ENCODE assay signal across 10 cellular contexts in the genomic region with DNA sequence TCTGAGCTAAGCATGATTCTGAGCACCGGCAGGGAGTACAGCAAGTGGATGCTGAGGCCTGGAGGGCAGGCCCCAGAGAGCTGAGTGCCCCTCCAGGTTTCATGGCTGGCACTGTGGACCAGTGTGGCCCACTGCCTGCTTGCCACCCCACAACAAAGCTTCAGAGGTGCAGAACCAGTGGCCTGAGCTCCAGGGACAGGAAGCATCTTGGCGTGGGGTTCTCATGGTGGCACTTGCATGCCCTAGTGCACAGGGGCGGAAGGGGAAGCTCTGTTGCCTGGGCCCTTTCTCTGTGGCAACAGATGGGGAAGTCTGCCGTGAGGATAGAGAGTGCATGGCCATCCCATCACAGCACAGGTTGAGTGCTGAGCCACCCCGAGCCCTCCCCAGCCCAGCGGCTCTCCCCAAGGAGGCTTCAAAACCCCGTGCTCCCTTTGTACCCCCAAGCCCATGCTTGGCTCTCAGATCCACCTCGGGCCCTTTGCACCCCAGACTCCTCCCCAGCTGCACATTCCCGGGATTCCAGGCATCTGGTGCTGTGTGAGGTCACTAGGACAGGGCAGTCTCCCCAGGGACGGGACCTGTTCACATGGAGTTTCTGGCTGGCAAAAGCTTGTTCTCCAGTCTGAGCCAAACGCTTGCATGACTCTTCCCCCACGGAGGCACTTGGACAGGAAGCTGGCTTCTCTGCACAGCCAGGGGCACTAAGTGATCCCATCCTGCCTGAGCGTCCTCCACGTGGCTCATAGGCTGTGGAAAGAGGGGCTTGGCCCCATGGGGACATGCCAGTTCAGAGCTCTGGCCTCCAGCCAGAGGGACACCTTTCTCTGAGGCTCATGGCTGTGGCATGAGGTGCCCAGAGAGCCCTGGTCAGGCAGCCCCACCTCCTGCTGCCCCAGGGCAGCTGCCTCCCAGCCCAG. TPM values are rescaled to one million over a fixed set of nuclear protein-coding genes. Genes with fewer than 3 reads are reported as not detected.
A peak's percentile ranks its signal among the peaks of the same experiment; 100 is the strongest.
DNase-seq lines count a peak whose midpoint lies in the region; FAIRE-seq and TF ChIP-seq lines count a peak whose summit lies in the region.
"Had no signal": no experiment of that assay in that cellular context is flagged by ENCODE, and none has a peak within 500 bp of the region (broad histone marks: within the 10 kb centered on the region; RNA-seq: fewer than 3 reads in every experiment).

No MANE protein-coding gene starts in this region.

- no peak overlapping the region for H3K27ac Mint-ChIP-seq in activated CD4-positive, alpha-beta memory T cell treated with anti-CD3 and anti-CD28 coated beads, Interleukin-2, amount 10 ng/mL, durations not matched to agents 7 days and 5 days

- no peak overlapping the region for H4K8ac ChIP-seq in trophoblast cell (ENCODE audit: low read depth, low read length)

- no peak overlapping the region for H2BK5ac ChIP-seq in trophoblast cell (ENCODE audit: low read depth, low read length, poor library complexity)

- H3K4me2 ChIP-seq in endothelial cell of umbilical vein (ENCODE audit: insufficient read depth, low read length), result no peak overlapping the region
- H3K4me2 ChIP-seq in trophoblast cell (ENCODE audit: low read length), result no peak overlapping the region

- no peak overlapping the region for H2BK12ac ChIP-seq in trophoblast cell (ENCODE audit: low read length)

- H3K9me1 ChIP-seq in endothelial cell of umbilical vein (replicated peaks; ENCODE audit: control insufficient read depth, extremely low read depth, insufficient read depth, low read length), result no peaks in the 10 kb centered on the region

- H4K91ac ChIP-seq in trophoblast cell (ENCODE audit: low read depth, low read length), result no peak overlapping the region

- no peak overlapping the region for H3K18ac ChIP-seq in trophoblast cell (ENCODE audit: low read length)

- TF ChIP-seq POLR2A in endothelial cell of umbilical vein (IDR thresholded peaks at IDR 0.05; ENCODE audit: low read depth, low read length), result peak; percentile 30

- H3K4me3 Mint-ChIP-seq in activated CD4-positive, alpha-beta memory T cell treated with anti-CD3 and anti-CD28 coated beads, Interleukin-2, amount 10 ng/mL, durations not matched to agents 7 days and 5 days, result no peak overlapping the region

- H3K14ac ChIP-seq in trophoblast cell (ENCODE audit: low read length), result no peak overlapping the region

- H3K9me3 ChIP-seq in endothelial cell of umbilical vein (replicated peaks; ENCODE audit: control insufficient read depth, insufficient read depth, low read length) (no peaks in the 10 kb centered on the region), trophoblast cell (ENCODE audit: insufficient read depth, low read depth, low read length) (peaks cover 1% of the 10 kb centered on the region)

- H3K4me1 ChIP-seq in endothelial cell of umbilical vein (ENCODE audit: control insufficient read depth, extremely low read depth, insufficient read depth, low read length), result peaks cover 25% of the 10 kb centered on the region
- peaks cover 49 to 60% of the 10 kb centered on the region in 2 experiments for H3K4me1 ChIP-seq in trophoblast cell (ENCODE audit: control insufficient read depth in 1 of 2, insufficient read depth in 2 of 2, low read length in 2 of 2)

- H3K27me3 ChIP-seq in endothelial cell of umbilical vein (ENCODE audit: control insufficient read depth in 2 of 2, insufficient read depth in 2 of 2, low read length in 2 of 2), result peaks cover 3 to 6% of the 10 kb centered on the region in 2 experiments
- H3K27me3 ChIP-seq in trophoblast cell (ENCODE audit: insufficient read depth, low read length), result peaks cover 11% of the 10 kb centered on the region

- peaks cover 10% of the 10 kb centered on the region for H3K27me3 Mint-ChIP-seq in activated CD4-positive, alpha-beta memory T cell treated with anti-CD3 and anti-CD28 coated beads, Interleukin-2, amount 10 ng/mL, durations not matched to agents 7 days and 5 days

- no peaks in the 10 kb centered on the region for H4K20me1 ChIP-seq in endothelial cell of umbilical vein (replicated peaks; ENCODE audit: control insufficient read depth, extremely low read depth, insufficient read depth, low read length)

- no peak overlapping the region for H2BK120ac ChIP-seq in trophoblast cell (ENCODE audit: insufficient read depth, low read length, poor library complexity)

- peaks cover 46% of the 10 kb centered on the region for H3K4me1 Mint-ChIP-seq in activated CD4-positive, alpha-beta memory T cell treated with anti-CD3 and anti-CD28 coated beads, Interleukin-2, amount 10 ng/mL, durations not matched to agents 7 days and 5 days

- no peak overlapping the region for H3K23ac ChIP-seq in trophoblast cell (ENCODE audit: low read length)

- intact Hi-C loops in endothelial cell of umbilical vein (cut with micrococcal nuclease), result loop anchor here (5.0 kb wide), 1 partner anchor 273 kb away; a partner anchor contains a TSS

- DNase-seq in GM04504 (ENCODE audit: low read depth), result peak; percentile 83
- peak; percentile 33 for DNase-seq in NCI-H226
- no peak for DNase-seq in endothelial cell of umbilical vein (ENCODE audit: low read depth, low spot score)
- no peak for DNase-seq in trophoblast cell
- DNase-seq in activated CD4-positive, alpha-beta memory T cell treated with anti-CD3 and anti-CD28 coated beads, Interleukin-2, amount 10 ng/mL, durations not matched to agents 7 days and 5 days, result no peak
- DNase-seq in SHP77 treated with DMSO at 0.1 percent for 48 hours (lab: John Stamatoyannopoulos, UW), result no peak
- DNase-seq in superior temporal gyrus (ENCODE audit: extremely low spot score), result no peak
- no peak for DNase-seq in activated CD4-positive, alpha-beta T cell treated with anti-CD3 and anti-CD28 coated beads, Interleukin-2, amount 50 U/mL, for 1 hour
- DNase-seq: NCI-H69 had no signal

- CTCF ChIA-PET in endothelial cell of umbilical vein (lab: Charles Lee), result interaction anchor here (1.6 kb wide), 1 partner anchor 30 kb away, joined by 5 read pairs; a partner anchor contains a TSS
- CTCF ChIA-PET in activated CD4-positive, alpha-beta memory T cell treated with anti-CD3 and anti-CD28 coated beads, Interleukin-2, amount 10 ng/mL, durations not matched to agents 7 days and 5 days (lab: Charles Lee), result no interaction called here

- POLR2A ChIA-PET in endothelial cell of umbilical vein (lab: Charles Lee), result no interaction called here
- POLR2A ChIA-PET in activated CD4-positive, alpha-beta memory T cell treated with anti-CD3 and anti-CD28 coated beads, Interleukin-2, amount 10 ng/mL, durations not matched to agents 7 days and 5 days (lab: Charles Lee), result interaction anchor here (1.0 to 1.2 kb wide), 2 partner anchors 13 to 30 kb away, joined by 3 to 4 read pairs; a partner anchor contains a TSS

- no peak overlapping the region for H2AK5ac ChIP-seq in trophoblast cell (ENCODE audit: low read length)

- H3K9ac ChIP-seq in endothelial cell of umbilical vein (replicated peaks; ENCODE audit: extremely low read depth, insufficient read depth, low read length) (no peak overlapping the region), trophoblast cell (ENCODE audit: low read length) (no peak overlapping the region)

- H3K79me1 ChIP-seq in trophoblast cell (ENCODE audit: low read length), result peaks cover 24% of the 10 kb centered on the region

- no peak for FAIRE-seq in endothelial cell of umbilical vein (lab: Jason Lieb, UNC)

- H3K9me3 Mint-ChIP-seq in activated CD4-positive, alpha-beta memory T cell treated with anti-CD3 and anti-CD28 coated beads, Interleukin-2, amount 10 ng/mL, durations not matched to agents 7 days and 5 days, result no peaks in the 10 kb centered on the region

- peaks cover 36% of the 10 kb centered on the region for H3K79me2 ChIP-seq in endothelial cell of umbilical vein (ENCODE audit: control insufficient read depth, insufficient read depth, low read length)
- peaks cover 25% of the 10 kb centered on the region for H3K79me2 ChIP-seq in trophoblast cell (ENCODE audit: control insufficient read depth, insufficient read depth, low read length, poor library complexity)

- H3K27ac ChIP-seq in endothelial cell of umbilical vein (ENCODE audit: insufficient read depth, low read depth, low read length), result no peak overlapping the region
- peak overlapping the region; percentile 40 for H3K27ac ChIP-seq in trophoblast cell (ENCODE audit: low read depth, low read length)

- H4K12ac ChIP-seq in trophoblast cell (ENCODE audit: low read depth, low read length), result no peak overlapping the region

- no peak overlapping the region for H3K4me3 ChIP-seq in endothelial cell of umbilical vein (replicated peaks in 1 of 3; ENCODE audit: insufficient read depth in 1 of 3, low read depth in 1 of 3, low read length in 3 of 3)
- no peak overlapping the region for H3K4me3 ChIP-seq in trophoblast cell (ENCODE audit: low read depth, low read length)

- no peak overlapping the region for H3K4ac ChIP-seq in trophoblast cell (ENCODE audit: low read depth, low read length)

- no peak for TF ChIP-seq CTCF in endothelial cell of umbilical vein (IDR thresholded peaks at IDR 0.05; ENCODE audit: extremely low read depth in 1 of 2, insufficient read depth in 1 of 2, low read depth in 1 of 2, low read length in 2 of 2)

- H2AFZ ChIP-seq in endothelial cell of umbilical vein (ENCODE audit: low read depth, low read length) (no peak overlapping the region), trophoblast cell (ENCODE audit: insufficient read depth, low read length, poor library complexity) (no peak overlapping the region)

- WGBS in trophoblast cell (ENCODE audit: extremely low coverage, insufficient coverage, insufficient read length), result no CpG with 5 or more reads among the region's 14 CpGs

- peaks cover 5% of the 10 kb centered on the region for H3K36me3 Mint-ChIP-seq in activated CD4-positive, alpha-beta memory T cell treated with anti-CD3 and anti-CD28 coated beads, Interleukin-2, amount 10 ng/mL, durations not matched to agents 7 days and 5 days (ENCODE audit: low read depth)

- peaks cover 0 to 5% of the 10 kb centered on the region in 2 experiments for H3K36me3 ChIP-seq in endothelial cell of umbilical vein (ENCODE audit: control insufficient read depth in 2 of 2, extremely low read depth in 1 of 2, insufficient read depth in 2 of 2, low read length in 2 of 2)
- peaks cover 22 to 27% of the 10 kb centered on the region in 2 experiments for H3K36me3 ChIP-seq in trophoblast cell (ENCODE audit: control insufficient read depth in 1 of 2, insufficient read depth in 2 of 2, low read length in 2 of 2)

- no TSS peak for BruUV-seq in endothelial cell of umbilical vein (replicated peaks; lab: Mats Ljungman, UMichigan)

- dilution Hi-C loops in endothelial cell of umbilical vein (cut with MboI; ENCODE audit: extremely low pct_ligation_motif_present, low sequenced_read_pairs), result no loop called here

RNA-seq across cellular contexts. Expression of a gene that starts 4.2 kb away (rescaled TPM):
- 94.5 and 102 TPM in 2 replicates for total RNA-seq in endothelial cell of umbilical vein
- 78.0 and 80.0 TPM in 2 replicates for polyA plus RNA-seq in endothelial cell of umbilical vein
- 53.3 and 64.5 TPM in 2 replicates for polyA plus RNA-seq in endothelial cell of umbilical vein (2011; cell fraction: cytosol; rRNA removed)
- polyA plus RNA-seq in endothelial cell of umbilical vein (2011; cell fraction: nucleus; rRNA removed), result 30.5 and 34.5 TPM in 2 replicates
- 48.5 and 55.1 TPM in 2 replicates for polyA plus RNA-seq in endothelial cell of umbilical vein (2012)
- polyA minus RNA-seq in endothelial cell of umbilical vein, result 42.0 and 44.0 TPM in 2 replicates
- 35.6 TPM for polyA minus RNA-seq in endothelial cell of umbilical vein (2011; cell fraction: cytosol; rRNA and poly(A)+ RNA removed)
- 8.2 and 9.9 TPM in 2 replicates for polyA minus RNA-seq in endothelial cell of umbilical vein (2011; cell fraction: nucleus; rRNA and poly(A)+ RNA removed)
- polyA plus RNA-seq in trophoblast cell (2013), result 98.4 and 99.2 TPM in 2 replicates
- 10 to 100 TPM; 62.3 to 63.2 TPM for total RNA-seq in activated CD4-positive, alpha-beta memory T cell treated with anti-CD3 and anti-CD28 coated beads, Interleukin-2, amount 10 ng/mL, durations not matched to agents 7 days and 5 days

RNA-seq across cellular contexts. Expression of a gene that starts 24.3 kb away (rescaled TPM):
- total RNA-seq in endothelial cell of umbilical vein, result not detected in 2 replicates
- not detected in 2 replicates for polyA plus RNA-seq in endothelial cell of umbilical vein
- polyA plus RNA-seq in endothelial cell of umbilical vein (2011; cell fraction: cytosol; rRNA removed), result not detected in 2 replicates
- not detected in 2 replicates for polyA plus RNA-seq in endothelial cell of umbilical vein (2011; cell fraction: nucleus; rRNA removed)
- not detected in 2 replicates for polyA plus RNA-seq in endothelial cell of umbilical vein (2012)
- polyA minus RNA-seq in endothelial cell of umbilical vein, result not detected in 2 replicates
- not detected for polyA minus RNA-seq in endothelial cell of umbilical vein (2011; cell fraction: cytosol; rRNA and poly(A)+ RNA removed)
- not detected in 2 replicates for polyA minus RNA-seq in endothelial cell of umbilical vein (2011; cell fraction: nucleus; rRNA and poly(A)+ RNA removed)
- not detected in 2 replicates for polyA plus RNA-seq in trophoblast cell (2013)
- total RNA-seq in activated CD4-positive, alpha-beta memory T cell treated with anti-CD3 and anti-CD28 coated beads, Interleukin-2, amount 10 ng/mL, durations not matched to agents 7 days and 5 days, result not detected
- total RNA-seq: mononuclear cell had no signal

RNA-seq across cellular contexts. Expression of a gene that starts 29.9 kb away (rescaled TPM):
- total RNA-seq in endothelial cell of umbilical vein, result 18.4 and 21.9 TPM in 2 replicates
- polyA plus RNA-seq in endothelial cell of umbilical vein, result 20.1 and 22.8 TPM in 2 replicates
- polyA plus RNA-seq in endothelial cell of umbilical vein (2011; cell fraction: cytosol; rRNA removed), result 16.5 and 20.9 TPM in 2 replicates
- polyA plus RNA-seq in endothelial cell of umbilical vein (2011; cell fraction: nucleus; rRNA removed), result 18.2 and 19.2 TPM in 2 replicates
- polyA plus RNA-seq in endothelial cell of umbilical vein (2012), result 14.6 and 15.4 TPM in 2 replicates
- polyA minus RNA-seq in endothelial cell of umbilical vein, result 6.6 and 7.9 TPM in 2 replicates
- polyA minus RNA-seq in endothelial cell of umbilical vein (2011; cell fraction: cytosol; rRNA and poly(A)+ RNA removed), result 3.6 TPM
- polyA minus RNA-seq in endothelial cell of umbilical vein (2011; cell fraction: nucleus; rRNA and poly(A)+ RNA removed), result 2.5 and 5.6 TPM in 2 replicates
- 10.5 and 10.8 TPM in 2 replicates for polyA plus RNA-seq in trophoblast cell (2013)
- total RNA-seq in activated CD4-positive, alpha-beta memory T cell treated with anti-CD3 and anti-CD28 coated beads, Interleukin-2, amount 10 ng/mL, durations not matched to agents 7 days and 5 days, result 10 to 100 TPM; 16.3 to 18.3 TPM

RNA-seq across cellular contexts. Expression of a gene that starts 43.3 kb away (rescaled TPM):
- total RNA-seq in endothelial cell of umbilical vein, result not detected in 2 replicates
- polyA plus RNA-seq in endothelial cell of umbilical vein, result not detected in 2 replicates
- polyA plus RNA-seq in endothelial cell of umbilical vein (2011; cell fraction: cytosol; rRNA removed), result not detected in 2 replicates
- polyA plus RNA-seq in endothelial cell of umbilical vein (2011; cell fraction: nucleus; rRNA removed), result not detected in 2 replicates
- not detected in 2 replicates for polyA plus RNA-seq in endothelial cell of umbilical vein (2012)
- polyA minus RNA-seq in endothelial cell of umbilical vein, result not detected in 2 replicates
- not detected for polyA minus RNA-seq in endothelial cell of umbilical vein (2011; cell fraction: cytosol; rRNA and poly(A)+ RNA removed)
- polyA minus RNA-seq in endothelial cell of umbilical vein (2011; cell fraction: nucleus; rRNA and poly(A)+ RNA removed), result not detected in 2 replicates
- polyA plus RNA-seq in trophoblast cell (2013), result not detected in 2 replicates
- total RNA-seq in activated CD4-positive, alpha-beta memory T cell treated with anti-CD3 and anti-CD28 coated beads, Interleukin-2, amount 10 ng/mL, durations not matched to agents 7 days and 5 days, result not detected

RNA-seq across cellular contexts. Expression of a gene that starts 52.2 kb away (rescaled TPM):
- 44.8 and 49.6 TPM in 2 replicates for total RNA-seq in endothelial cell of umbilical vein
- 51.2 and 61.7 TPM in 2 replicates for polyA plus RNA-seq in endothelial cell of umbilical vein
- 47.7 and 50.7 TPM in 2 replicates for polyA plus RNA-seq in endothelial cell of umbilical vein (2011; cell fraction: cytosol; rRNA removed)
- 41.7 and 53.7 TPM in 2 replicates for polyA plus RNA-seq in endothelial cell of umbilical vein (2011; cell fraction: nucleus; rRNA removed)
- polyA plus RNA-seq in endothelial cell of umbilical vein (2012), result 27.3 and 36.4 TPM in 2 replicates
- polyA minus RNA-seq in endothelial cell of umbilical vein, result 46.5 and 74.1 TPM in 2 replicates
- polyA minus RNA-seq in endothelial cell of umbilical vein (2011; cell fraction: cytosol; rRNA and poly(A)+ RNA removed), result 13.5 TPM
- 29.0 and 29.3 TPM in 2 replicates for polyA minus RNA-seq in endothelial cell of umbilical vein (2011; cell fraction: nucleus; rRNA and poly(A)+ RNA removed)
- polyA plus RNA-seq in trophoblast cell (2013), result 38.8 and 39.4 TPM in 2 replicates
- total RNA-seq in activated CD4-positive, alpha-beta memory T cell treated with anti-CD3 and anti-CD28 coated beads, Interleukin-2, amount 10 ng/mL, durations not matched to agents 7 days and 5 days, result 10 to 100 TPM; 29.7 to 30.8 TPM

Comparison
In these comparisons a context has a peak if more than half of its experiments do, and no peak if none do; other contexts are left out.
1. DNase-seq: peak in GM04504 (single experiment) and NCI-H226 (single experiment); none in endothelial cell of umbilical vein (single experiment), trophoblast cell (0 of 2), activated CD4-positive, alpha-beta memory T cell treated with anti-CD3 and anti-CD28 coated beads, Interleukin-2, amount 10 ng/mL, durations not matched to agents 7 days and 5 days (single experiment), SHP77 treated with DMSO at 0.1 percent for 48 hours (single experiment), superior temporal gyrus (single experiment) and activated CD4-positive, alpha-beta T cell treated with anti-CD3 and anti-CD28 coated beads, Interleukin-2, amount 50 U/mL, for 1 hour (single experiment).